31 cellular contexts compared by ENCODE assay signal in genomic region chr13:73956795-73957408, GRCh38.
"Had no signal": no experiment of that assay in that cellular context is flagged by ENCODE, and none has a peak within 500 bp of the region (broad histone marks: within the 10 kb centered on the region; RNA-seq: fewer than 3 reads in every experiment).

No MANE protein-coding gene starts in this region.

- H3K27ac ChIP-seq: breast epithelium, neutrophil, skin epidermis, upper lobe of left lung, vagina, VCaP had no signal

- H3K4me1 ChIP-seq: breast epithelium, upper lobe of left lung, vagina had no signal

- H3K4me3 ChIP-seq: breast epithelium, skin epidermis, upper lobe of left lung, vagina had no signal

- H3K36me3 ChIP-seq: breast epithelium, neutrophil, upper lobe of left lung, vagina had no signal

- ATAC-seq: activated CD4-positive, CD25-positive, alpha-beta regulatory T cell treated with anti-CD3 and anti-CD28 coated beads, Interleukin-2, amount 50 U/mL, for 24 hours; activated naive CD4-positive, alpha-beta T cell treated with anti-CD3 and anti-CD28 coated beads, Interleukin-2, amount 50 U/mL, for 72 hours; activated T-cell treated with anti-CD3 and anti-CD28 coated beads, Interleukin-2, amount 50 U/mL, for 4 hours; activated T-helper 17 cell treated with anti-CD3 and anti-CD28 coated beads, Interleukin-2, amount 50 U/mL, for 72 hours; esophagus mucosa; left cardiac atrium; left ventricle myocardium superior; sciatic nerve; T-cell had no signal

- H3K9me3 ChIP-seq: breast epithelium, neutrophil, upper lobe of left lung, vagina had no signal

- H3K9me3 Mint-ChIP-seq: activated naive CD4-positive, alpha-beta T cell treated with anti-CD3 and anti-CD28 coated beads, Interleukin-2, amount 50 U/mL, for 72 hours; activated T-cell treated with anti-CD3 and anti-CD28 coated beads, Interleukin-2, amount 50 U/mL, for 4 hours; activated T-helper 17 cell treated with anti-CD3 and anti-CD28 coated beads, Interleukin-2, amount 50 U/mL, for 72 hours; nephron; T-helper 2 cell treated with Interferon-gamma antibody and Interleukin-4, amounts not matched to agents 5 μg/mL and 100 μg/mL, for 36 hours had no signal

- H3K27ac Mint-ChIP-seq: activated naive CD4-positive, alpha-beta T cell treated with anti-CD3 and anti-CD28 coated beads, Interleukin-2, amount 50 U/mL, for 72 hours; activated T-helper 17 cell treated with anti-CD3 and anti-CD28 coated beads, Interleukin-2, amount 50 U/mL, for 72 hours; endodermal cell; progenitor cell of endocrine pancreas; T-helper 2 cell treated with Interferon-gamma antibody and Interleukin-4, amounts not matched to agents 5 μg/mL and 100 μg/mL, for 36 hours had no signal

- H3K27me3 Mint-ChIP-seq: activated T-helper 17 cell treated with anti-CD3 and anti-CD28 coated beads, Interleukin-2, amount 50 U/mL, for 72 hours; progenitor cell of endocrine pancreas; T-cell had no signal

- H3K27me3 ChIP-seq: breast epithelium, neutrophil, upper lobe of left lung, vagina had no signal

- FAIRE-seq: keratinocyte had no signal

- H3K4me3 Mint-ChIP-seq: activated T-cell treated with anti-CD3 and anti-CD28 coated beads, Interleukin-2, amount 50 U/mL, for 4 hours; activated T-helper 17 cell treated with anti-CD3 and anti-CD28 coated beads, Interleukin-2, amount 50 U/mL, for 72 hours; endodermal cell; nephron; T-cell; T-helper 2 cell treated with Interferon-gamma antibody and Interleukin-4, amounts not matched to agents 5 μg/mL and 100 μg/mL, for 36 hours had no signal

- DNase-seq: activated CD4-positive, alpha-beta T cell treated with anti-CD3 and anti-CD28 coated beads for 48 hours; activated CD4-positive, alpha-beta T cell treated with anti-CD3 and anti-CD28 coated beads, Interleukin-2, amount 50 U/mL, for 48 hours; activated gamma-delta T cell treated with Interleukin-2 at 50 U/mL for 16 hours; activated T-cell treated with anti-CD3 and anti-CD28 coated beads, Interleukin-2, amount 50 U/mL, for 4 hours; central memory CD4-positive, alpha-beta T cell; endodermal cell; foreskin fibroblast; head of caudate nucleus; hippocampal formation; left cardiac atrium; left ventricle myocardium superior; stimulated activated CD4-positive, alpha-beta T cell treated with anti-CD3 and anti-CD28 coated beads, Interleukin-12 subunit alpha, Interleukin-12 subunit beta, amount 100 ng/mL, for 4 hours; stimulated activated CD4-positive, alpha-beta T cell treated with anti-CD3 and anti-CD28 coated beads, Interleukin-4, amount 100 ng/mL, for 4 hours; stimulated activated naive CD4-positive, alpha-beta T cell treated with Interleukin-2 at 50 U/mL for 16 hours; substantia nigra; T-cell; upper lobe of left lung had no signal
